In the genomic region with DNA sequence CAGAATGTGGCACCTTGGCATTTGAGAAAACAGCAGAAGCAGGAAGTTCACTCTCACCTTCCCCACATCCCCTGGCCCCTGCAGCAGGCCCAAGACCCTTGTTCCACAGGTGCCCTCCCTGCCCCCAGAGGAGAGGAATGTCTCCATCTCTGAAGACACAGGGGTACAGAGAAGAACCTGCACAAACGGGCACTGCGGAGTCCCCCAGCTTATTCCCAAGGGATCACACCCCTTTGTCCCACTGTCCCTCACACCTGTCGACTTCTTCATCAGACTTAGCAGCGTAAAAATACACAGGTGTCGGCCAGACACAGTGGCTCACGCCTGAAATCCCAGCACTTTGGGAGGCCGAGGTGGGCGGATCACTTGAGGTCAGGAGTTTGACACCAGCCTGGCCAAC, we compare ENCODE assay signal across 15 cellular contexts. TPM values are rescaled to one million over a fixed set of nuclear protein-coding genes. Genes with fewer than 3 reads are reported as not detected.
A peak's percentile ranks its signal among the peaks of the same experiment; 100 is the strongest.
DNase-seq lines count a peak whose midpoint lies in the region; ATAC-seq and TF ChIP-seq lines count a peak whose summit lies in the region.
"Had no signal": no experiment of that assay in that cellular context is flagged by ENCODE, and none has a peak within 500 bp of the region (broad histone marks: within the 10 kb centered on the region; RNA-seq: fewer than 3 reads in every experiment).

No MANE protein-coding gene starts in this region.

- H3K9ac ChIP-seq in BLaER1 (no peak overlapping the region), DND-41 (ENCODE audit: low read depth, low read length) (peak overlapping the region; percentile 46; the same call in 1 of the 2 replicates)
- H3K9ac ChIP-seq: GM23248 had no signal

- H4K20me1 ChIP-seq in BLaER1: peaks cover 19% of the 10 kb centered on the region
- H4K20me1 ChIP-seq in DND-41 (ENCODE audit: insufficient read depth, low read length): no peaks in the 10 kb centered on the region; the same call in 1 of the 2 replicates

- H3K27me3 Mint-ChIP-seq in T-helper 17 cell (peaks cover 12% of the 10 kb centered on the region), immature natural killer cell (ENCODE audit: low read depth in 3 of 3) (peaks cover 6 to 20% (median 12%) of the 10 kb centered on the region in 3 donors)

- H3K4me3 ChIP-seq in BLaER1 (no peak overlapping the region), DND-41 (ENCODE audit: low read depth in 1 of 2, low read length in 2 of 2) (no peak overlapping the region)

- no peak overlapping the region for H3K27ac ChIP-seq in BLaER1
- peak overlapping the region; percentile 15; the same call in 1 of the 2 replicates for H3K27ac ChIP-seq in DND-41 (ENCODE audit: low read length)
- H3K27ac ChIP-seq: GM23248 had no signal

- no peak overlapping the region for H2AFZ ChIP-seq in DND-41 (ENCODE audit: low read depth, low read length)
- H2AFZ ChIP-seq: GM23248 had no signal

- H3K4me2 ChIP-seq in BLaER1 (peak overlapping the region; percentile 86), DND-41 (ENCODE audit: insufficient read depth, low read length) (peak overlapping the region; percentile 77)

- no peaks in the 10 kb centered on the region for H3K36me3 Mint-ChIP-seq in T-helper 17 cell (ENCODE audit: low read depth)
- H3K36me3 Mint-ChIP-seq in immature natural killer cell: no peaks in the 10 kb centered on the region
- H3K36me3 Mint-ChIP-seq: CD8-positive, alpha-beta T cell had no signal

- H3K27ac Mint-ChIP-seq in T-helper 17 cell (peak overlapping the region; percentile 66), immature natural killer cell (peak overlapping the region in 2 of 6 donors; percentile 45 to 83)
- H3K27ac Mint-ChIP-seq: B cell; CD14-positive monocyte; CD8-positive, alpha-beta T cell had no signal

- H3K4me1 ChIP-seq in BLaER1: peaks cover 36% of the 10 kb centered on the region
- peaks cover 65% of the 10 kb centered on the region for H3K4me1 ChIP-seq in DND-41 (ENCODE audit: insufficient read depth, low read length)

- no peak for ATAC-seq in DND-41 (ENCODE audit: insufficient read depth, low read depth)
- no peak for ATAC-seq in T-helper 17 cell
- ATAC-seq in HG03432 (IDR thresholded peaks at IDR 0.05; ENCODE audit: unreplicated experiment): no peak
- no peak for ATAC-seq in HG02571 (IDR thresholded peaks at IDR 0.05; ENCODE audit: unreplicated experiment)
- ATAC-seq: CD8-positive, alpha-beta T cell had no signal

- no peaks in the 10 kb centered on the region for H3K79me2 ChIP-seq in DND-41 (ENCODE audit: insufficient read depth, low read length)

- H3K27me3 ChIP-seq in BLaER1 (peaks cover 50% of the 10 kb centered on the region), DND-41 (ENCODE audit: insufficient read depth, low read length, poor library complexity) (no peaks in the 10 kb centered on the region)

- no peaks in the 10 kb centered on the region for H3K36me3 ChIP-seq in BLaER1
- H3K36me3 ChIP-seq in DND-41 (ENCODE audit: insufficient read depth, low read length): no peaks in the 10 kb centered on the region

- DNase-seq in DND-41: no peak
- no peak for DNase-seq in T-helper 17 cell
- DNase-seq in immature natural killer cell: no peak
- DNase-seq in DMS153 treated with DMSO at 0.1 percent for 48 hours (lab: John Stamatoyannopoulos, UW; ENCODE audit: unreplicated experiment): no peak
- DNase-seq in HuH-7 (ENCODE audit: low spot score): no peak
- DNase-seq: COR-L47, DMS53, GM23248, H7 had no signal

- H3K9me3 ChIP-seq in BLaER1 (no peaks in the 10 kb centered on the region), DND-41 (ENCODE audit: insufficient read depth, low read length, severe bottlenecking) (no peaks in the 10 kb centered on the region), T-helper 17 cell (ENCODE audit: control insufficient read depth, low read length, poor library complexity, severe bottlenecking) (no peaks in the 10 kb centered on the region)

- H3K4me3 Mint-ChIP-seq in T-helper 17 cell (peak overlapping the region; percentile 52), immature natural killer cell (peak overlapping the region in 4 of 5 donors; percentile 17 to 88 (median 78))

- H3K9me3 Mint-ChIP-seq in immature natural killer cell: no peaks in the 10 kb centered on the region
- H3K9me3 Mint-ChIP-seq: CD14-positive monocyte; CD8-positive, alpha-beta T cell had no signal

- no peak for TF ChIP-seq CTCF in DND-41 (IDR thresholded peaks at IDR 0.05; ENCODE audit: borderline replicate concordance, extremely low read depth, low read length, poor library complexity, severe bottlenecking)

- H3K4me1 Mint-ChIP-seq in T-helper 17 cell (peaks cover 18% of the 10 kb centered on the region), immature natural killer cell (peaks cover 52 to 55% of the 10 kb centered on the region in 2 donors)

RNA-seq across cellular contexts. Expression of a gene that starts 42.9 kb away (rescaled TPM):
- 10 to 100 TPM; 17.6 to 20.4 TPM for total RNA-seq in T-helper 17 cell
- polyA plus RNA-seq in immature natural killer cell: 10 to 100 TPM in 2 of 3 donors, 1 to 10 TPM in 1; 4.3 to 14.8 (median 10.1) TPM
